In the genomic region with DNA sequence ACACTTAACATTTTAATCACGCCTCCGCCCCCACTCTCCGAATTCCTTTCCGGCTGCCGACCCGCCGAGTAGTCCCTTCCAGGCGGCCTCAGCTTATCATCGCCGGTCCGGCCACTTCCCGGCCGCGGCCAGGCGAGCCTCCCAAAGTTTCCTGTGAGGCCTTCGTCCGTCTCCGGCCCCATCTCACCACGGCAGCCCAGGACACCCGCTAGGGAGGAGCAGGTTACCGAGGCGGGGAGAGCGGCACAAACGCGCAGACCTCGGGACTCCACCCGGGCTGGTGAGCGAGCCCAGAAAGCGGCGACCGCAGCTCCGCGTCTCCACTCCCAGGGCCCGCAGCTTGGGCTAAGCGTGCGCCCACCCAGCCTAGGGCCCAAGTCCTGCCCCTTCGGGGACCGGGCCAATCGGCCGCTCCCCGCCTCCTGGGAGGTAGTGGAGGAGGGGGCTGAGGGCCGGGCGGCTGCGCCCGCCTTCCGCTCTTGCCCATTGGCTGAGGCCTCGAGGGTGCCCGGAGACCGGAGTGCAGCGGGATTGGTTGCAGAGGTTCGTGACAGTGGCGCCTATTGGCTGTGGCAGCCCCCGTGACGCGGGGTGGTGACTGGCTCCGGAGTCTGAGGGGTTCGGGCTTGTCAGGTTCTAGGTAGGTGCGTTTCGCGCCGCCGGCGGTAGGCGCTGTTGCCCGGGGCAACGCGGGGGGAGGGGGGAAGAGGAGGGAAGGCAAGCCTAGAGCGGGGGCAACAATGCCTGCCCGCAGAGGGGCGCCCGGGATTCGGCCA, we compare ENCODE assay signal across 1 cellular context.
TF ChIP-seq lines count a peak whose summit lies in the region.

No MANE protein-coding gene starts in this region.

TF ChIP-seq in K562, 482 proteins besides CTCF, POLR2A, EP300 and RAD21 (continued from another document and continues in another):
- TF ChIP-seq ZBTB40 (IDR thresholded peaks at IDR 0.05) (no peak; the same call in 1 of the 2 replicates), ZBTB40 (CRISPR knock-in tag; IDR thresholded peaks at IDR 0.05) (no peak), SPI1 (IDR thresholded peaks at IDR 0.05; ENCODE audit: borderline replicate concordance, low read depth, low read length) (0 out of 2 replicates have a peak, but pooled peaks have one; percentile 3), RAD51 (IDR thresholded peaks at IDR 0.05; ENCODE audit: borderline replicate concordance, low read depth) (peak; percentile 89), ZFPM2 (CRISPR knock-in tag; IDR thresholded peaks at IDR 0.05) (no peak), TFAM (CRISPR knock-in tag; conservative IDR thresholded peaks at IDR 0.05) (no peak), ATF1 (CRISPR knock-in tag; IDR thresholded peaks at IDR 0.05) (no peak), ATF1 (tag; IDR thresholded peaks at IDR 0.05) (peak; percentile 86), RBM39 (optimal IDR thresholded peaks at IDR 0.05; ENCODE audit: low read depth, low read length) (no peak), MEIS2 (IDR thresholded peaks at IDR 0.05; ENCODE audit: partially characterized antibody) (peak; percentile 50), MYNN (IDR thresholded peaks at IDR 0.05) (peak; percentile 27; the same call in 1 of the 2 replicates), MYNN (CRISPR knock-in tag; IDR thresholded peaks at IDR 0.05) (no peak), MLX (CRISPR knock-in tag; conservative IDR thresholded peaks at IDR 0.05) (no peak), ARID1B (IDR thresholded peaks at IDR 0.05) (peak; percentile 43), POLR2B (IDR thresholded peaks at IDR 0.05; ENCODE audit: low read depth, partially characterized antibody) (peak; percentile 97), GATA2 (CRISPR knock-in tag; IDR thresholded peaks at IDR 0.05) (no peak), RBBP5 (IDR thresholded peaks at IDR 0.05; ENCODE audit: borderline replicate concordance, insufficient read depth, low read length, poor library complexity, severe bottlenecking) (peak; percentile 88), RBM25 (IDR thresholded peaks at IDR 0.05; ENCODE audit: low read depth, low read length, severe bottlenecking) (peak; percentile 100), RBFOX2 (IDR thresholded peaks at IDR 0.05; ENCODE audit: low read depth, low read length) (peak; percentile 99), PCBP1 (IDR thresholded peaks at IDR 0.05; ENCODE audit: low read depth, low read length, poor library complexity, severe bottlenecking) (peak; percentile 53), XRCC5 (IDR thresholded peaks at IDR 0.05; ENCODE audit: low read depth, low read length) (peak; percentile 68; the same call in 1 of the 2 replicates), ZNF655 (CRISPR knock-in tag; IDR thresholded peaks at IDR 0.05) (no peak), ZNF445 (CRISPR knock-in tag; IDR thresholded peaks at IDR 0.05; ENCODE audit: low read depth) (no peak)
- TF ChIP-seq, protein P1, sequence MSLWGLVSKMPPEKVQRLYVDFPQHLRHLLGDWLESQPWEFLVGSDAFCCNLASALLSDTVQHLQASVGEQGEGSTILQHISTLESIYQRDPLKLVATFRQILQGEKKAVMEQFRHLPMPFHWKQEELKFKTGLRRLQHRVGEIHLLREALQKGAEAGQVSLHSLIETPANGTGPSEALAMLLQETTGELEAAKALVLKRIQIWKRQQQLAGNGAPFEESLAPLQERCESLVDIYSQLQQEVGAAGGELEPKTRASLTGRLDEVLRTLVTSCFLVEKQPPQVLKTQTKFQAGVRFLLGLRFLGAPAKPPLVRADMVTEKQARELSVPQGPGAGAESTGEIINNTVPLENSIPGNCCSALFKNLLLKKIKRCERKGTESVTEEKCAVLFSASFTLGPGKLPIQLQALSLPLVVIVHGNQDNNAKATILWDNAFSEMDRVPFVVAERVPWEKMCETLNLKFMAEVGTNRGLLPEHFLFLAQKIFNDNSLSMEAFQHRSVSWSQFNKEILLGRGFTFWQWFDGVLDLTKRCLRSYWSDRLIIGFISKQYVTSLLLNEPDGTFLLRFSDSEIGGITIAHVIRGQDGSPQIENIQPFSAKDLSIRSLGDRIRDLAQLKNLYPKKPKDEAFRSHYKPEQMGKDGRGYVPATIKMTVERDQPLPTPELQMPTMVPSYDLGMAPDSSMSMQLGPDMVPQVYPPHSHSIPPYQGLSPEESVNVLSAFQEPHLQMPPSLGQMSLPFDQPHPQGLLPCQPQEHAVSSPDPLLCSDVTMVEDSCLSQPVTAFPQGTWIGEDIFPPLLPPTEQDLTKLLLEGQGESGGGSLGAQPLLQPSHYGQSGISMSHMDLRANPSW (CRISPR knock-in tag; IDR thresholded peaks at IDR 0.05), result no peak
- TF ChIP-seq, protein P2, sequence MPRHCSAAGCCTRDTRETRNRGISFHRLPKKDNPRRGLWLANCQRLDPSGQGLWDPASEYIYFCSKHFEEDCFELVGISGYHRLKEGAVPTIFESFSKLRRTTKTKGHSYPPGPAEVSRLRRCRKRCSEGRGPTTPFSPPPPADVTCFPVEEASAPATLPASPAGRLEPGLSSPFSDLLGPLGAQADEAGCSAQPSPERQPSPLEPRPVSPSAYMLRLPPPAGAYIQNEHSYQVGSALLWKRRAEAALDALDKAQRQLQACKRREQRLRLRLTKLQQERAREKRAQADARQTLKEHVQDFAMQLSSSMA (CRISPR knock-in tag; IDR thresholded peaks at IDR 0.05), result 0 out of 2 replicates have a peak, but pooled peaks have one; percentile 39
- TF ChIP-seq, protein P3, sequence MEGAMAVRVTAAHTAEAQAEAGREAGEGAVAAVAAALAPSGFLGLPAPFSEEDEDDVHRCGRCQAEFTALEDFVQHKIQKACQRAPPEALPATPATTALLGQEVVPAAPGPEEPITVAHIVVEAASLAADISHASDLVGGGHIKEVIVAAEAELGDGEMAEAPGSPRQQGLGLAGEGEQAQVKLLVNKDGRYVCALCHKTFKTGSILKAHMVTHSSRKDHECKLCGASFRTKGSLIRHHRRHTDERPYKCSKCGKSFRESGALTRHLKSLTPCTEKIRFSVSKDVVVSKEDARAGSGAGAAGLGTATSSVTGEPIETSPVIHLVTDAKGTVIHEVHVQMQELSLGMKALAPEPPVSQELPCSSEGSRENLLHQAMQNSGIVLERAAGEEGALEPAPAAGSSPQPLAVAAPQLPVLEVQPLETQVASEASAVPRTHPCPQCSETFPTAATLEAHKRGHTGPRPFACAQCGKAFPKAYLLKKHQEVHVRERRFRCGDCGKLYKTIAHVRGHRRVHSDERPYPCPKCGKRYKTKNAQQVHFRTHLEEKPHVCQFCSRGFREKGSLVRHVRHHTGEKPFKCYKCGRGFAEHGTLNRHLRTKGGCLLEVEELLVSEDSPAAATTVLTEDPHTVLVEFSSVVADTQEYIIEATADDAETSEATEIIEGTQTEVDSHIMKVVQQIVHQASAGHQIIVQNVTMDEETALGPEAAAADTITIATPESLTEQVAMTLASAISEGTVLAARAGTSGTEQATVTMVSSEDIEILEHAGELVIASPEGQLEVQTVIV (CRISPR knock-in tag; IDR thresholded peaks at IDR 0.05; ENCODE audit: borderline replicate concordance), result no peak
- TF ChIP-seq, protein P4, sequence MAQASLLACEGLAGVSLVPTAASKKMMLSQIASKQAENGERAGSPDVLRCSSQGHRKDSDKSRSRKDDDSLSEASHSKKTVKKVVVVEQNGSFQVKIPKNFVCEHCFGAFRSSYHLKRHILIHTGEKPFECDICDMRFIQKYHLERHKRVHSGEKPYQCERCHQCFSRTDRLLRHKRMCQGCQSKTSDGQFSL (CRISPR knock-in tag; IDR thresholded peaks at IDR 0.05), result no peak
- TF ChIP-seq, protein P4 (tag; IDR thresholded peaks at IDR 0.05), result no peak
- TF ChIP-seq, protein P5, sequence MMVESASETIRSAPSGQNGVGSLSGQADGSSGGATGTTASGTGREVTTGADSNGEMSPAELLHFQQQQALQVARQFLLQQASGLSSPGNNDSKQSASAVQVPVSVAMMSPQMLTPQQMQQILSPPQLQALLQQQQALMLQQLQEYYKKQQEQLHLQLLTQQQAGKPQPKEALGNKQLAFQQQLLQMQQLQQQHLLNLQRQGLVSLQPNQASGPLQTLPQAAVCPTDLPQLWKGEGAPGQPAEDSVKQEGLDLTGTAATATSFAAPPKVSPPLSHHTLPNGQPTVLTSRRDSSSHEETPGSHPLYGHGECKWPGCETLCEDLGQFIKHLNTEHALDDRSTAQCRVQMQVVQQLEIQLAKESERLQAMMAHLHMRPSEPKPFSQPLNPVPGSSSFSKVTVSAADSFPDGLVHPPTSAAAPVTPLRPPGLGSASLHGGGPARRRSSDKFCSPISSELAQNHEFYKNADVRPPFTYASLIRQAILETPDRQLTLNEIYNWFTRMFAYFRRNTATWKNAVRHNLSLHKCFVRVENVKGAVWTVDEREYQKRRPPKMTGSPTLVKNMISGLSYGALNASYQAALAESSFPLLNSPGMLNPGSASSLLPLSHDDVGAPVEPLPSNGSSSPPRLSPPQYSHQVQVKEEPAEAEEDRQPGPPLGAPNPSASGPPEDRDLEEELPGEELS (CRISPR knock-in tag; IDR thresholded peaks at IDR 0.05; ENCODE audit: borderline replicate concordance), result 0 out of 2 replicates have a peak, but pooled peaks have one; percentile 55
- TF ChIP-seq, protein P6, sequence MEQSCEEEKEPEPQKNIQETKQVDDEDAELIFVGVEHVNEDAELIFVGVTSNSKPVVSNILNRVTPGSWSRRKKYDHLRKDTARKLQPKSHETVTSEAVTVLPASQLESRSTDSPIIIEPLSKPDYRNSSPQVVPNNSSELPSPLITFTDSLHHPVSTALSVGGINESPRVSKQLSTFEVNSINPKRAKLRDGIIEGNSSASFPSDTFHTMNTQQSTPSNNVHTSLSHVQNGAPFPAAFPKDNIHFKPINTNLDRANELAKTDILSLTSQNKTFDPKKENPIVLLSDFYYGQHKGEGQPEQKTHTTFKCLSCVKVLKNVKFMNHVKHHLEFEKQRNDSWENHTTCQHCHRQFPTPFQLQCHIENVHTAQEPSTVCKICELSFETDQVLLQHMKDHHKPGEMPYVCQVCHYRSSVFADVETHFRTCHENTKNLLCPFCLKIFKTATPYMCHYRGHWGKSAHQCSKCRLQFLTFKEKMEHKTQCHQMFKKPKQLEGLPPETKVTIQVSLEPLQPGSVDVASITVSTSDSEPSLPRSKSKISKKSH (CRISPR knock-in tag; IDR thresholded peaks at IDR 0.05), result no peak
